In genomic region chr4:6347511-6348045, GRCh38 we compare ENCODE assay signal across 27 cellular contexts.
"Had no signal": no experiment of that assay in that cellular context is flagged by ENCODE, and none has a peak within 500 bp of the region (broad histone marks: within the 10 kb centered on the region; RNA-seq: fewer than 3 reads in every experiment).

No MANE protein-coding gene starts in this region.

- H3K27ac ChIP-seq: brain microvascular endothelial cell, colonic mucosa, WERI-Rb-1 had no signal

- H3K4me1 ChIP-seq: colonic mucosa had no signal

- DNase-seq: activated B cell treated with CpG ODN at 0.5 μM for 24 hours; activated CD4-positive, alpha-beta T cell treated with anti-CD3 and anti-CD28 coated beads for 48 hours; activated CD4-positive, alpha-beta T cell treated with anti-CD3 and anti-CD28 coated beads, Interleukin-2, amount 50 U/mL, for 1 hour; activated CD4-positive, alpha-beta T cell treated with anti-CD3 and anti-CD28 coated beads, Interleukin-2, amount 50 U/mL, for 48 hours; activated CD8-positive, alpha-beta memory T cell treated with anti-CD3 and anti-CD28 coated beads for 24 hours; activated CD8-positive, alpha-beta T cell treated with anti-CD3 and anti-CD28 coated beads for 36 hours; activated effector memory CD4-positive, alpha-beta T cell treated with anti-CD3 and anti-CD28 coated beads, Interleukin-2, amount 50 U/mL, for 16 hours; activated naive CD4-positive, alpha-beta T cell treated with anti-CD3 and anti-CD28 coated beads, Interleukin-2, amount 10 ng/mL, durations not matched to agents 7 days and 5 days; activated naive CD8-positive, alpha-beta T cell treated with anti-CD3 and anti-CD28 coated beads, Interleukin-2, amount 10 ng/mL, durations not matched to agents 7 days and 5 days; activated T-cell treated with anti-CD3 and anti-CD28 coated beads, Interleukin-2, amount 50 U/mL, for 1 hour; activated T-cell treated with anti-CD3 and anti-CD28 coated beads, Interleukin-2, amount 50 U/mL, for 48 hours; anterior cingulate cortex; brain microvascular endothelial cell; central memory CD4-positive, alpha-beta T cell; cerebellar nuclear complex; colonic mucosa; effector memory CD4-positive, alpha-beta T cell; endodermal cell; foreskin fibroblast; head of caudate nucleus; T-helper 1 cell; T-helper 17 cell; T1000; WERI-Rb-1 had no signal

- H3K36me3 ChIP-seq: brain microvascular endothelial cell, colonic mucosa, WERI-Rb-1 had no signal

- ATAC-seq: activated CD4-positive, CD25-positive, alpha-beta regulatory T cell treated with anti-CD3 and anti-CD28 coated beads, Interleukin-2, amount 50 U/mL, for 24 hours; activated CD8-positive, alpha-beta T cell treated with anti-CD3 and anti-CD28 coated beads for 36 hours; activated naive CD4-positive, alpha-beta T cell treated with anti-CD3 and anti-CD28 coated beads, Interleukin-2, amount 50 U/mL, for 72 hours; esophagus mucosa; T-helper 17 cell had no signal

- H3K4me3 ChIP-seq: colonic mucosa had no signal

- H3K9me3 ChIP-seq: colonic mucosa had no signal

- H3K27me3 ChIP-seq: brain microvascular endothelial cell, colonic mucosa had no signal
